ENCODE assay signal across 14 cellular contexts in the genomic region with DNA sequence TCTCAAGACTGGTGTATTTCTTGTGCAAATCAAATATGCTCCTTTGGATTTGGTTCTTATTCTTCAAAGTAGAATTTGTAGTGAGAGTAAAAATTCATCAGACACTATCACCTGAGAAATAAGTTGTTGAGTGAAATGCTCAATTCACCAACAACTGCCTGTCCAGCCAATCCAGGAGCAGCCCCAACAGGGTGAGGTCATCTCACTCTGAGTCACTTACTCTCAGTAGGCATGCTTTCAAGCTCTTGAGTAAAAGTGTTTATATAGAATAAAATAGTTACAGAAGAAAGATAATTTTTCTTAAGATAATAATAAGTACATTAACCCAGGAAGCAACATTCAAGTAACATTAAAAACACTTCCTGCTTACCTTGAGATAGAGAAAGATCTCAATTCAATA.
"Had no signal": no experiment of that assay in that cellular context is flagged by ENCODE, and none has a peak within 500 bp of the region (broad histone marks: within the 10 kb centered on the region; RNA-seq: fewer than 3 reads in every experiment).

No MANE protein-coding gene starts in this region.

- H3K27ac Mint-ChIP-seq: activated CD4-positive, alpha-beta T cell treated with anti-CD3 and anti-CD28 coated beads, Interleukin-2, amount 10 ng/mL, durations not matched to agents 24 days and 14 days; activated naive CD8-positive, alpha-beta T cell treated with anti-CD3 and anti-CD28 coated beads, Interleukin-2, amount 50 U/mL, for 24 hours; activated T-cell treated with anti-CD3 and anti-CD28 coated beads, Interleukin-2, amount 50 U/mL, for 24 hours had no signal

- H3K9me3 ChIP-seq: colonic mucosa, gastrocnemius medialis, ovary, tibial nerve had no signal

- H3K27me3 ChIP-seq: colonic mucosa, gastrocnemius medialis, ovary, tibial nerve had no signal

- H3K27ac ChIP-seq: colonic mucosa, gastrocnemius medialis, ovary, SK-N-MC, tibial nerve, VCaP had no signal

- H3K4me1 ChIP-seq: colonic mucosa, gastrocnemius medialis, tibial nerve had no signal

- H3K4me3 ChIP-seq: colonic mucosa, gastrocnemius medialis, ovary, SK-N-MC, tibial nerve had no signal

- H3K36me3 ChIP-seq: colonic mucosa, gastrocnemius medialis, ovary, tibial nerve had no signal

- ATAC-seq: activated naive CD8-positive, alpha-beta T cell treated with anti-CD3 and anti-CD28 coated beads, Interleukin-2, amount 50 U/mL, for 24 hours; gastrocnemius medialis; left ventricle myocardium superior had no signal

- H3K27me3 Mint-ChIP-seq: activated CD4-positive, alpha-beta T cell treated with anti-CD3 and anti-CD28 coated beads, Interleukin-2, amount 10 ng/mL, durations not matched to agents 24 days and 14 days; activated naive CD8-positive, alpha-beta T cell treated with anti-CD3 and anti-CD28 coated beads, Interleukin-2, amount 50 U/mL, for 24 hours had no signal

- DNase-seq: activated CD4-positive, alpha-beta T cell treated with anti-CD3 and anti-CD28 coated beads, Interleukin-2, amount 10 ng/mL, durations not matched to agents 24 days and 14 days; activated gamma-delta T cell; activated naive CD8-positive, alpha-beta T cell treated with anti-CD3 and anti-CD28 coated beads, Interleukin-2, amount 50 U/mL, for 24 hours; activated T-cell treated with anti-CD3 and anti-CD28 coated beads, Interleukin-2, amount 50 U/mL, for 24 hours; caudate nucleus; colonic mucosa; gastrocnemius medialis; islet precursor cell; left ventricle myocardium superior; ovary; T-helper 1 cell had no signal

- H3K4me3 Mint-ChIP-seq: activated CD4-positive, alpha-beta T cell treated with anti-CD3 and anti-CD28 coated beads, Interleukin-2, amount 10 ng/mL, durations not matched to agents 24 days and 14 days; activated naive CD8-positive, alpha-beta T cell treated with anti-CD3 and anti-CD28 coated beads, Interleukin-2, amount 50 U/mL, for 24 hours; activated T-cell treated with anti-CD3 and anti-CD28 coated beads, Interleukin-2, amount 50 U/mL, for 24 hours had no signal

- H3K9me3 Mint-ChIP-seq: activated T-cell treated with anti-CD3 and anti-CD28 coated beads, Interleukin-2, amount 50 U/mL, for 24 hours had no signal
